Comparison of ENCODE assay signal across 10 cellular contexts in the genomic region with DNA sequence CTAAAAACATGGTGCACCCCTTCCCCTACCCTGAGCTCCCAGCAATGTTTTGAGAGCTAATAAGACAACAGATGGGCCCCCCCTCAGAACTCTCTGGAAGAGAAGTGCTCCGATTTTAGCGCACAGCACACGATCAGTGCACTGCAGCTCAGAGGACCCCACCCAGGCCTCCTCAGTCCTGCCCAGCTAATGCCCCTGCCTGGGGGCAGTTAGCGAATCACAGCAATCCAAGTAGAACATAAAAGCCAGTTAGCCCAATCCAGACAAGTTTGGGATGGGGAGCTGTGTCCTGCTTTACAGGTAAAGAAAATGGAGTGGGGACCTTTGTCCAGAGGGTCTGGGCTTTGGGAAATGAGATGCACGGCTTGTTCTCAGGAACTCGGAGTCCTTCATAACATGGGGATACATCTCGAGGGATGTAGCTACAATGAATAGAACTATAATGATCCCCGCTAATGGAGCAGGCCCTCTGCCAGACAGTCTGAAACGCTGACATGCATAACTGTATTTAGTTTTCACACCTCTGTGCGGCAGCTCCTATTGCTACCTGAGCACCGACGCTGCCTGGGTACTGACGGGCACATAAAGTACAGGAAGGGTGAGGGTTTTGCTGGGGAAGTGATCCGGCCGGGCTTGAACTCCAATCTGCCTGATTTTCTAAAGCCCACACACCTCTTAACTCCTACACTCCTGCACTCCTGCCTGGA. TPM values are rescaled to one million over a fixed set of nuclear protein-coding genes. Genes with fewer than 3 reads are reported as not detected.
A peak's percentile ranks its signal among the peaks of the same experiment; 100 is the strongest.
DNase-seq lines count a peak whose midpoint lies in the region; ATAC-seq and TF ChIP-seq lines count a peak whose summit lies in the region.
"Had no signal": no experiment of that assay in that cellular context is flagged by ENCODE, and none has a peak within 500 bp of the region (broad histone marks: within the 10 kb centered on the region; RNA-seq: fewer than 3 reads in every experiment).

No MANE protein-coding gene starts in this region.

- no peaks in the 10 kb centered on the region for H3K9me3 ChIP-seq in Panc1 (ENCODE audit: control insufficient read depth, insufficient read depth, low read depth, low read length)
- no peaks in the 10 kb centered on the region for H3K9me3 ChIP-seq in prostate gland
- H3K9me3 ChIP-seq: BLaER1 treated with 17β-estradiol and CSF1 and Interleukin-3, amounts not matched to agents 10 nM and 100 nM had no signal

- in situ Hi-C loops in Panc1 (cut with HindIII; ENCODE audit: low pct_unique_long_range_greater_than_20kb, low sequenced_read_pairs) = no loop called here

- POLR2A ChIA-PET in Panc1 (lab: Charles Lee) = interaction anchor here (0.6 kb wide), 1 partner anchor 28 kb away, joined by 3 read pairs; no protein-coding TSS in a partner anchor

- no peak for TF ChIP-seq POLR2A in prostate gland (IDR thresholded peaks at IDR 0.05)

- no peak for TF ChIP-seq CTCF in Panc1 (IDR thresholded peaks at IDR 0.05)
- TF ChIP-seq CTCF in foreskin keratinocyte (conservative IDR thresholded peaks at IDR 0.05) = no peak
- no peak for TF ChIP-seq CTCF in prostate gland (IDR thresholded peaks at IDR 0.05)

- H3K27ac ChIP-seq in Panc1 (ENCODE audit: low read length) (peak overlapping the region; percentile 85), foreskin keratinocyte (peak overlapping the region; percentile 80), prostate gland (peak overlapping the region; percentile 53 to 67)
- H3K27ac ChIP-seq: BLaER1 treated with 17β-estradiol and CSF1 and Interleukin-3, amounts not matched to agents 10 nM and 100 nM had no signal

- CTCF ChIA-PET in Panc1 (lab: Charles Lee) = no interaction called here

- H3K4me3 ChIP-seq in Panc1 (ENCODE audit: low read depth in 2 of 2, low read length in 2 of 2) (no peak overlapping the region), prostate gland (no peak overlapping the region)
- H3K4me3 ChIP-seq: BLaER1 treated with 17β-estradiol and CSF1 and Interleukin-3, amounts not matched to agents 10 nM and 100 nM; GM12878 had no signal

- ATAC-seq in Panc1 = peak; percentile 46
- ATAC-seq in foreskin keratinocyte = no peak
- ATAC-seq in GM18909 (IDR thresholded peaks at IDR 0.05; ENCODE audit: poor library complexity, unreplicated experiment) = no peak

- H3K4me1 ChIP-seq in Panc1 (ENCODE audit: control insufficient read depth, insufficient read depth, low read length) = peaks cover 35% of the 10 kb centered on the region
- H3K4me1 ChIP-seq in foreskin keratinocyte = peaks cover 3% of the 10 kb centered on the region
- peaks cover 3% of the 10 kb centered on the region for H3K4me1 ChIP-seq in prostate gland (replicated peaks)

- 37% methylated on average over 15 of the region's 15 CpGs for WGBS in prostate gland

- intact Hi-C loops in Panc1 (cut with micrococcal nuclease; ENCODE audit: unreplicated experiment) (no loop called here), prostate gland (cut with DNase I) (no loop called here)

- no TSS peak for BruUV-seq in Panc1 (replicated peaks; lab: Mats Ljungman, UMichigan)

- H3K36me3 ChIP-seq in Panc1 (ENCODE audit: control insufficient read depth, insufficient read depth, low read length) (no peaks in the 10 kb centered on the region), prostate gland (no peaks in the 10 kb centered on the region)
- H3K36me3 ChIP-seq: BLaER1 treated with 17β-estradiol and CSF1 and Interleukin-3, amounts not matched to agents 10 nM and 100 nM had no signal

- DNase-seq in DMS153 (lab: John Stamatoyannopoulos, UW) (peak; percentile 59), Panc1 (ENCODE audit: low read depth, low spot score) (no peak), foreskin keratinocyte (no peak), prostate gland (ENCODE audit: low spot score) (no peak), cerebellar nuclear complex (lab: John Stamatoyannopoulos, UW) (no peak), NOMO-1 (lab: John Stamatoyannopoulos, UW; ENCODE audit: unreplicated experiment in 2 of 2) (no peak), DMS53 treated with DMSO at 0.1 percent for 48 hours (lab: John Stamatoyannopoulos, UW; ENCODE audit: unreplicated experiment) (no peak)

- H3K27me3 ChIP-seq in Panc1 (ENCODE audit: control insufficient read depth, insufficient read depth, low read length) (no peaks in the 10 kb centered on the region), foreskin keratinocyte (no peaks in the 10 kb centered on the region), prostate gland (replicated peaks; ENCODE audit: insufficient read depth) (no peaks in the 10 kb centered on the region)
- H3K27me3 ChIP-seq: BLaER1 treated with 17β-estradiol and CSF1 and Interleukin-3, amounts not matched to agents 10 nM and 100 nM had no signal

RNA-seq across cellular contexts. Expression of a gene that starts 29.7 kb away (rescaled TPM):
- total RNA-seq in Panc1 (2021; ENCODE audit: unreplicated experiment) (65.9 TPM), foreskin keratinocyte (18.7 and 20.3 TPM in 2 replicates), prostate gland (100 to 1,000 TPM; 119 to 186 TPM)
- 69.7 TPM for polyA plus RNA-seq in Panc1 (2012; ENCODE audit: insufficient read length)
- polyA plus RNA-seq in foreskin keratinocyte = 14.5 and 16.4 TPM in 2 replicates
